ENCODE assay signal across 8 cellular contexts in the genomic region with DNA sequence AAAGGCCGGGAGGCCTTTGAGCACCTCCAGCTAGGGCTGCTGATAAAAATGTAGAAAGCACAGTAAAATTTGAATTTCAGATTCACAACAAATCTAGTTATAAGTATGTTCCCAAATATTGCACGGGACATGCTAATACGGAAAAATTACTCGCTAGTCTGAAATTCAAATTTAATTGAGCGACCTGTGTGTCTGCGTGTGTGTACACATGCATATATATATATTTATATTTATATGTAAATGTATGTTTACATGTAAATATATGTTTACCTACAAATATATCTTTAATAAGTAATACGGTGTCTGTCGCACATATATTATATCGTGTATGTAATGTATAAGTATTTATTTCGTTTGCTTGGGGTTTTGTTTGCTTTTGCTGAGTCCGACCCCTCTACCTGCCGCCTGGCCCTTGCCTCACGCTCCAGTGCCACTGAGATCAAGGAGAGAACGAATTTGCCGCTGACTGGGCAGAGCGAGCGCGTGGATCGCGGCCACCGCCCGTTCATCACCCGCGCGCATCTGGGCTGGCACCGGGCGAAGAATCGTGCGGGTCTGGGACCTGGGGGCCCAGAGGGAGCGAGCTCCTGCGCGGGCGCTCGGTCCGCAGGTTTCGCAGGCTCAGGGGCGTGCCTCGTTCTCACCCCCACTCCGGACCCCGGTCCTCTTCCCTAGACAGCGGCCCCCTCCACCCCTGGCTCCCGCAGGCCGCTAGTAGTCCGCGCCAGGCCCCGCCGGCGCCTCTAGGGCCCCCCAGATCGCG. TPM values are rescaled to one million over a fixed set of nuclear protein-coding genes. Genes with fewer than 3 reads are reported as not detected.
DNase-seq lines count a peak whose midpoint lies in the region; ATAC-seq, FAIRE-seq and TF ChIP-seq lines count a peak whose summit lies in the region.

No MANE protein-coding gene starts in this region.

- no peaks in the 10 kb centered on the region for H3K9me3 ChIP-seq in A549

- peak overlapping the region; percentile 80 to 93 (median 87) for H3K4me3 Mint-ChIP-seq in naive B cell

- FAIRE-seq in A549 (lab: Jason Lieb, UNC): no peak

- H3K4me2 ChIP-seq in A549: peak overlapping the region; percentile 93; the same call in 2 of the 3 replicates

- POLR2A ChIA-PET in A549 (lab: Yijun Ruan, JAX): no interaction called here

- peaks cover 4 to 6% of the 10 kb centered on the region in 2 donors for H3K36me3 Mint-ChIP-seq in naive B cell

- H3K27ac Mint-ChIP-seq in naive B cell: peak overlapping the region in 4 of 6 donors; percentile 42 to 63 (median 43)

- H3K4me3 ChIP-seq in A549 (peak overlapping the region; percentile 96; the same call in 2 of the 3 replicates), coronary artery (peak overlapping the region; percentile 85)
- peak overlapping the region; percentile 69; the same call in 1 of the 2 replicates for H3K4me3 ChIP-seq in Jurkat, Clone E6-1 (ENCODE audit: low read length)

- peaks cover 11% of the 10 kb centered on the region; the same call in 2 of the 3 replicates for H3K4me1 ChIP-seq in A549

- no peak for TF ChIP-seq RAD21 in A549 (conservative IDR thresholded peaks at IDR 0.05 in 1 of 2, IDR thresholded peaks at IDR 0.05 in 1 of 2)

- TF ChIP-seq POLR2A in A549 (IDR thresholded peaks at IDR 0.05; ENCODE audit: low read length): no peak

- ATAC-seq in A549 (no peak), naive B cell (ENCODE audit: low read depth in 2 of 2) (no peak), GM21367 (IDR thresholded peaks at IDR 0.05; ENCODE audit: unreplicated experiment) (no peak), GM19328 (IDR thresholded peaks at IDR 0.05; ENCODE audit: unreplicated experiment) (no peak)

- H3K4me1 Mint-ChIP-seq in naive B cell: peaks cover 8 to 31% (median 27%) of the 10 kb centered on the region in 3 donors

- CTCF ChIA-PET in A549 (lab: Yijun Ruan, JAX): interaction anchor here (0.9 kb wide), 1 partner anchor 197 kb away, joined by 3 read pairs; no protein-coding TSS in a partner anchor

- peaks cover 28 to 34% (median 32%) of the 10 kb centered on the region in 3 donors for H3K27me3 Mint-ChIP-seq in naive B cell

- 81% methylated on average over 38 of the region's 50 CpGs for WGBS in A549 (ENCODE audit: missing lambda C conversion rate)

- peaks cover 0 to 2% (median 0%) of the 10 kb centered on the region in 7 donors for H3K9me3 Mint-ChIP-seq in naive B cell

- no peak for DNase-seq in A549 (ENCODE audit: low read depth in 1 of 2, low spot score in 1 of 2)
- no peak for DNase-seq in Jurkat, Clone E6-1 (ENCODE audit: low read depth, low spot score)
- DNase-seq in coronary artery (ENCODE audit: low spot score): peak; percentile 63
- DNase-seq in naive B cell: no peak
- DNase-seq in AG08396 (ENCODE audit: low spot score): no peak
- DNase-seq in HK-2 (ENCODE audit: unreplicated experiment): no peak

- H3K27ac ChIP-seq in A549 (no peak overlapping the region), coronary artery (no peak overlapping the region)

- TF ChIP-seq EP300 in A549 (IDR thresholded peaks at IDR 0.05): no peak

- TF ChIP-seq CTCF in A549 (IDR thresholded peaks at IDR 0.05) (no peak), coronary artery (IDR thresholded peaks at IDR 0.05) (no peak)

TF ChIP-seq in A549, 52 proteins besides CTCF, POLR2A, EP300 and RAD21:
- TF ChIP-seq, protein P1, sequence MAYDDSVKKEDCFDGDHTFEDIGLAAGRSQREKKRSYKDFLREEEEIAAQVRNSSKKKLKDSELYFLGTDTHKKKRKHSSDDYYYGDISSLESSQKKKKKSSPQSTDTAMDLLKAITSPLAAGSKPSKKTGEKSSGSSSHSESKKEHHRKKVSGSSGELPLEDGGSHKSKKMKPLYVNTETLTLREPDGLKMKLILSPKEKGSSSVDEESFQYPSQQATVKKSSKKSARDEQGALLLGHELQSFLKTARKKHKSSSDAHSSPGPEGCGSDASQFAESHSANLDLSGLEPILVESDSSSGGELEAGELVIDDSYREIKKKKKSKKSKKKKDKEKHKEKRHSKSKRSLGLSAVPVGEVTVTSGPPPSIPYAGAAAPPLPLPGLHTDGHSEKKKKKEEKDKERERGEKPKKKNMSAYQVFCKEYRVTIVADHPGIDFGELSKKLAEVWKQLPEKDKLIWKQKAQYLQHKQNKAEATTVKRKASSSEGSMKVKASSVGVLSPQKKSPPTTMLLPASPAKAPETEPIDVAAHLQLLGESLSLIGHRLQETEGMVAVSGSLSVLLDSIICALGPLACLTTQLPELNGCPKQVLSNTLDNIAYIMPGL (CRISPR knock-in tag; IDR thresholded peaks at IDR 0.05; ENCODE audit: borderline replicate concordance): no peak
- TF ChIP-seq CBX2 (IDR thresholded peaks at IDR 0.05; ENCODE audit: borderline replicate concordance, low read depth) (no peak), ZSCAN20 (CRISPR knock-in tag; IDR thresholded peaks at IDR 0.05) (no peak), HEYL (CRISPR knock-in tag; IDR thresholded peaks at IDR 0.05) (no peak), TFCP2L1 (CRISPR knock-in tag; IDR thresholded peaks at IDR 0.05) (no peak), ESRRA (IDR thresholded peaks at IDR 0.05; ENCODE audit: borderline replicate concordance, low read length) (no peak), JUN (IDR thresholded peaks at IDR 0.05) (no peak), CBX8 (IDR thresholded peaks at IDR 0.05) (no peak), FOSL2 (IDR thresholded peaks at IDR 0.05) (no peak), FOSL2 (CRISPR knock-in tag; IDR thresholded peaks at IDR 0.05) (no peak), SREBF2 (IDR thresholded peaks at IDR 0.05) (no peak), HOXA7 (CRISPR knock-in tag; IDR thresholded peaks at IDR 0.05) (no peak), ZC3H11A (IDR thresholded peaks at IDR 0.05) (no peak), CHD2 (IDR thresholded peaks at IDR 0.05; ENCODE audit: low read length, partially characterized antibody) (no peak), RFX5 (IDR thresholded peaks at IDR 0.05) (no peak), ZFP36 (IDR thresholded peaks at IDR 0.05; ENCODE audit: borderline replicate concordance, partially characterized antibody) (no peak), ZNF302 (CRISPR knock-in tag; IDR thresholded peaks at IDR 0.05) (no peak), SMC3 (IDR thresholded peaks at IDR 0.05) (no peak), FOSB (CRISPR knock-in tag; IDR thresholded peaks at IDR 0.05) (no peak)
- TF ChIP-seq, protein P2, sequence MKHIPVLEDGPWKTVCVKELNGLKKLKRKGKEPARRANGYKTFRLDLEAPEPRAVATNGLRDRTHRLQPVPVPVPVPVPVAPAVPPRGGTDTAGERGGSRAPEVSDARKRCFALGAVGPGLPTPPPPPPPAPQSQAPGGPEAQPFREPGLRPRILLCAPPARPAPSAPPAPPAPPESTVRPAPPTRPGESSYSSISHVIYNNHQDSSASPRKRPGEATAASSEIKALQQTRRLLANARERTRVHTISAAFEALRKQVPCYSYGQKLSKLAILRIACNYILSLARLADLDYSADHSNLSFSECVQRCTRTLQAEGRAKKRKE (CRISPR knock-in tag; IDR thresholded peaks at IDR 0.05; ENCODE audit: low read depth): no peak
- TF ChIP-seq, protein P3, sequence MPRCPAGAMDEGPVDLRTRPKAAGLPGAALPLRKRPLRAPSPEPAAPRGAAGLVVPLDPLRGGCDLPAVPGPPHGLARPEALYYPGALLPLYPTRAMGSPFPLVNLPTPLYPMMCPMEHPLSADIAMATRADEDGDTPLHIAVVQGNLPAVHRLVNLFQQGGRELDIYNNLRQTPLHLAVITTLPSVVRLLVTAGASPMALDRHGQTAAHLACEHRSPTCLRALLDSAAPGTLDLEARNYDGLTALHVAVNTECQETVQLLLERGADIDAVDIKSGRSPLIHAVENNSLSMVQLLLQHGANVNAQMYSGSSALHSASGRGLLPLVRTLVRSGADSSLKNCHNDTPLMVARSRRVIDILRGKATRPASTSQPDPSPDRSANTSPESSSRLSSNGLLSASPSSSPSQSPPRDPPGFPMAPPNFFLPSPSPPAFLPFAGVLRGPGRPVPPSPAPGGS (IDR thresholded peaks at IDR 0.05): no peak

RNA-seq across cellular contexts. Expression of gene WRAP73, which starts 0.5 kb away (rescaled TPM):
- polyA plus RNA-seq in A549 (2011; rRNA removed) (16.1 and 18.4 TPM in 2 replicates), A549 (2017; fragmentation: RNase III; extraction: RNeasy Plus Mini Kit Qiagen cat#74134 plus additional on column Dnase treatment) (12.1 to 15.4 TPM (median 12.9 TPM) in 3 replicates), naive B cell (ENCODE audit: low read depth in 6 of 6) (10 to 100 TPM; 23.4 to 58.3 (median 27.7) TPM)
- 26.9 and 35.9 TPM in 2 replicates for polyA plus RNA-seq in A549 (2012; cell fraction: cytosol; rRNA removed)
- 64.5 and 65.1 TPM in 2 replicates for polyA plus RNA-seq in A549 (2012; cell fraction: nucleus; rRNA removed)
- polyA minus RNA-seq in A549 (2011; rRNA and poly(A)+ RNA removed): 16.7 and 26.1 TPM in 2 replicates
- polyA plus RNA-seq in Jurkat, Clone E6-1 (2012; ENCODE audit: insufficient read depth, insufficient read length): 71.2 TPM

RNA-seq across cellular contexts. Expression of gene TP73, which starts 1.9 kb away (rescaled TPM):
- polyA plus RNA-seq in A549 (2011; rRNA removed) (0.01 TPM in 1 of 2 replicates, not detected in the other), A549 (2017; fragmentation: RNase III; extraction: RNeasy Plus Mini Kit Qiagen cat#74134 plus additional on column Dnase treatment) (0.09 to 0.25 TPM (median 0.16 TPM) in 3 replicates), naive B cell (ENCODE audit: low read depth in 6 of 6) (not detected)
- 0.11 and 0.21 TPM in 2 replicates for polyA plus RNA-seq in A549 (2012; cell fraction: cytosol; rRNA removed)
- 0.40 and 0.46 TPM in 2 replicates for polyA plus RNA-seq in A549 (2012; cell fraction: nucleus; rRNA removed)
- 0.04 TPM in 1 of 2 replicates, not detected in the other for polyA minus RNA-seq in A549 (2011; rRNA and poly(A)+ RNA removed)
- not detected for polyA plus RNA-seq in Jurkat, Clone E6-1 (2012; ENCODE audit: insufficient read depth, insufficient read length)

RNA-seq across cellular contexts. Expression of gene TPRG1L, which starts 25.6 kb away (rescaled TPM):
- polyA plus RNA-seq in A549 (2011; rRNA removed) (13.1 and 15.8 TPM in 2 replicates), A549 (2017; fragmentation: RNase III; extraction: RNeasy Plus Mini Kit Qiagen cat#74134 plus additional on column Dnase treatment) (18.4 to 20.1 TPM (median 18.7 TPM) in 3 replicates), naive B cell (ENCODE audit: low read depth in 6 of 6) (10 to 100 TPM; 23.7 to 38.7 (median 35.7) TPM)
- 11.4 and 14.6 TPM in 2 replicates for polyA plus RNA-seq in A549 (2012; cell fraction: cytosol; rRNA removed)
- 6.2 and 7.1 TPM in 2 replicates for polyA plus RNA-seq in A549 (2012; cell fraction: nucleus; rRNA removed)
- polyA minus RNA-seq in A549 (2011; rRNA and poly(A)+ RNA removed): 13.8 and 18.7 TPM in 2 replicates
- polyA plus RNA-seq in Jurkat, Clone E6-1 (2012; ENCODE audit: insufficient read depth, insufficient read length): 21.3 TPM

RNA-seq across cellular contexts. Expression of gene MEGF6, which starts 39.1 kb away (rescaled TPM):
- polyA plus RNA-seq in A549 (2011; rRNA removed) (0.66 and 0.82 TPM in 2 replicates), A549 (2017; fragmentation: RNase III; extraction: RNeasy Plus Mini Kit Qiagen cat#74134 plus additional on column Dnase treatment) (10.2 to 13.7 TPM (median 12.7 TPM) in 3 replicates), naive B cell (ENCODE audit: low read depth in 6 of 6) (1 to 10 TPM in 5 of 6 donors, not detected in 1; 3.1 to 8.8 (median 4.3) TPM)
- 2.3 and 3.2 TPM in 2 replicates for polyA plus RNA-seq in A549 (2012; cell fraction: cytosol; rRNA removed)
- 23.8 and 39.3 TPM in 2 replicates for polyA plus RNA-seq in A549 (2012; cell fraction: nucleus; rRNA removed)
- 0.39 and 0.41 TPM in 2 replicates for polyA minus RNA-seq in A549 (2011; rRNA and poly(A)+ RNA removed)
- 1.7 TPM for polyA plus RNA-seq in Jurkat, Clone E6-1 (2012; ENCODE audit: insufficient read depth, insufficient read length)
